In the genomic region with DNA sequence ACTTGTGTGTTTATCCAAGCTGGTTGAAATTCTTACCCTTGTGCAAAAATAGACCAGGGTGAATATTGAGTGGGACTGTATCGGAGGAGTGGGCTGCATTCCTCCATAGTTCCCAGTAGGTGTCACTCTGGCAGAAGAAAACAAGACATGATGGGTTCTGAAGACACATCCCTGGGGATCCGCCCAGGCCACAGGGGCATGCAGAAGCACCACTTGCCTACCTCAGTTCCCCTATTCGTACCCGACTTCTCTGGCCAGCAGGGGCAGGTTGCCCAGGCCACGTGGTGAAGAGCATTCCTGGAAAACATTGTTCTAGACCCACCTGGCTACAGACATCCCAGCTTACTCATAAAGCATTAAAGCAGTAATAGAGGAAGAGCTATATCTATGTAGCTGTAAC, we compare ENCODE assay signal across 8 cellular contexts.
DNase-seq lines count a peak whose midpoint lies in the region; ATAC-seq, FAIRE-seq and TF ChIP-seq lines count a peak whose summit lies in the region.

No MANE protein-coding gene starts in this region.

- CTCF ChIA-PET in activated naive CD4-positive, alpha-beta T cell treated with anti-CD3 and anti-CD28 coated beads, Interleukin-2, amount 10 ng/mL, durations not matched to agents 7 days and 5 days (lab: Charles Lee): interaction anchor here (0.6 to 7.0 kb wide), 26 partner anchors 8 to 452 kb away, joined by 3 to 67 read pairs (median 4); no protein-coding TSS in a partner anchor

- TF ChIP-seq CTCF in GM12801 (IDR thresholded peaks at IDR 0.05; ENCODE audit: extremely low read depth, insufficient read length): peak; percentile 42
- TF ChIP-seq CTCF in retinal pigment epithelial cell (conservative IDR thresholded peaks at IDR 0.05; ENCODE audit: low read depth, low read length): peak; percentile 76

- ATAC-seq in HG02981 (IDR thresholded peaks at IDR 0.05; ENCODE audit: unreplicated experiment) (peak; percentile 51), Right ventricle myocardium superior (ENCODE audit: poor library complexity) (peak; percentile 86)

- no peaks in the 10 kb centered on the region for H3K9me3 ChIP-seq in small intestine (ENCODE audit: control insufficient read depth, low read depth)

- H3K27me3 Mint-ChIP-seq in activated naive CD4-positive, alpha-beta T cell treated with anti-CD3 and anti-CD28 coated beads, Interleukin-2, amount 10 ng/mL, durations not matched to agents 7 days and 5 days: no peaks in the 10 kb centered on the region

- H3K27me3 ChIP-seq in small intestine (ENCODE audit: control insufficient read depth in 2 of 2, insufficient read depth in 2 of 2, low read length in 2 of 2): no peaks in the 10 kb centered on the region

- H3K27ac Mint-ChIP-seq in activated naive CD4-positive, alpha-beta T cell treated with anti-CD3 and anti-CD28 coated beads, Interleukin-2, amount 10 ng/mL, durations not matched to agents 7 days and 5 days: no peak overlapping the region

- peaks cover 28% of the 10 kb centered on the region for H3K4me1 Mint-ChIP-seq in activated naive CD4-positive, alpha-beta T cell treated with anti-CD3 and anti-CD28 coated beads, Interleukin-2, amount 10 ng/mL, durations not matched to agents 7 days and 5 days

- DNase-seq in A172 (ENCODE audit: low spot score) (peak; percentile 44), NCI-H526 treated with DMSO at 0.1 percent for 48 hours (lab: John Stamatoyannopoulos, UW) (peak; percentile 26), Right ventricle myocardium superior (peak; percentile 60), retinal pigment epithelial cell (ENCODE audit: low read depth) (no peak), small intestine (no peak)
- DNase-seq in activated naive CD4-positive, alpha-beta T cell treated with anti-CD3 and anti-CD28 coated beads, Interleukin-2, amount 10 ng/mL, durations not matched to agents 7 days and 5 days: peak; percentile 44

- H3K9me3 Mint-ChIP-seq in activated naive CD4-positive, alpha-beta T cell treated with anti-CD3 and anti-CD28 coated beads, Interleukin-2, amount 10 ng/mL, durations not matched to agents 7 days and 5 days: no peaks in the 10 kb centered on the region

- no peak for FAIRE-seq in small intestine (lab: Jason Lieb, UNC)

- no peaks in the 10 kb centered on the region for H3K36me3 ChIP-seq in small intestine (ENCODE audit: control insufficient read depth in 2 of 2, insufficient read depth in 2 of 2, low read length in 2 of 2)

- no peak overlapping the region for H3K4me3 ChIP-seq in retinal pigment epithelial cell (ENCODE audit: low read length)
- H3K4me3 ChIP-seq in small intestine (ENCODE audit: low read depth in 1 of 2, low read length in 2 of 2): no peak overlapping the region

- 15 to 34% (median 19%) methylated on average over 5 of the region's 5 CpGs for WGBS in small intestine, 3 donors

- peaks cover 2 to 3% of the 10 kb centered on the region in 2 donors for H3K4me1 ChIP-seq in small intestine (ENCODE audit: control insufficient read depth in 2 of 2, insufficient read depth in 1 of 2, low read depth in 1 of 2, low read length in 1 of 2)

- no peak overlapping the region for H3K27ac ChIP-seq in small intestine (ENCODE audit: low read depth in 1 of 2, low read length in 1 of 2)

- no peak overlapping the region for H3K4me3 Mint-ChIP-seq in activated naive CD4-positive, alpha-beta T cell treated with anti-CD3 and anti-CD28 coated beads, Interleukin-2, amount 10 ng/mL, durations not matched to agents 7 days and 5 days

- peaks cover 2% of the 10 kb centered on the region for H3K36me3 Mint-ChIP-seq in activated naive CD4-positive, alpha-beta T cell treated with anti-CD3 and anti-CD28 coated beads, Interleukin-2, amount 10 ng/mL, durations not matched to agents 7 days and 5 days

- intact Hi-C loops in Right ventricle myocardium superior (cut with DNase I): loop anchor here (2.0 kb wide), 1 partner anchor 73 kb away; no protein-coding TSS in a partner anchor

Comparison
In these comparisons a context has a peak if more than half of its experiments do, and no peak if none do; other contexts are left out.
1. DNase-seq: peak in A172 (single experiment), NCI-H526 treated with DMSO at 0.1 percent for 48 hours (single experiment), activated naive CD4-positive, alpha-beta T cell treated with anti-CD3 and anti-CD28 coated beads, Interleukin-2, amount 10 ng/mL, durations not matched to agents 7 days and 5 days (single experiment) and Right ventricle myocardium superior (single experiment); none in retinal pigment epithelial cell (single experiment) and small intestine (single experiment).